In genomic region chr19:14114439-14114838, GRCh38 we compare ENCODE assay signal across 14 cellular contexts. TPM values are rescaled to one million over a fixed set of nuclear protein-coding genes. Genes with fewer than 3 reads are reported as not detected.
DNase-seq lines count a peak whose midpoint lies in the region; TF ChIP-seq lines count a peak whose summit lies in the region.
"Had no signal": no experiment of that assay in that cellular context is flagged by ENCODE, and none has a peak within 500 bp of the region (broad histone marks: within the 10 kb centered on the region; RNA-seq: fewer than 3 reads in every experiment).

No MANE protein-coding gene starts in this region.

- no peak for DNase-seq in T-helper 2 cell treated with Interferon-gamma antibody and Interleukin-4, amounts not matched to agents 5 μg/mL and 100 μg/mL, for 36 hours (ENCODE audit: low spot score)
- DNase-seq in T-helper 2 cell (no peak), ovary (no peak), transverse colon (no peak), activated T-cell treated with anti-CD3 and anti-CD28 coated beads for 4 hours (no peak), NCI-H446 (lab: John Stamatoyannopoulos, UW) (no peak)
- DNase-seq in effector CD8-positive, alpha-beta T cell (lab: John Stamatoyannopoulos, UW) = no peak
- DNase-seq: brain microvascular endothelial cell had no signal

- TF ChIP-seq CTCF in ovary (IDR thresholded peaks at IDR 0.05) (no peak), transverse colon (IDR thresholded peaks at IDR 0.05) (no peak)

- H3K36me3 Mint-ChIP-seq in T-helper 2 cell treated with Interferon-gamma antibody and Interleukin-4, amounts not matched to agents 5 μg/mL and 100 μg/mL, for 36 hours (ENCODE audit: low read depth) = peaks cover 6% of the 10 kb centered on the region
- peaks cover 38% of the 10 kb centered on the region for H3K36me3 Mint-ChIP-seq in dendritic cell treated with granulocyte-macrophage colony-stimulating factor and Interleukin-4, amounts not matched to agents 40 ng/mL and 50 ng/mL, for 4 days (ENCODE audit: low read depth)
- H3K36me3 Mint-ChIP-seq: activated naive CD4-positive, alpha-beta T cell treated with anti-CD3 and anti-CD28 coated beads, Interleukin-2, amount 10 ng/mL, durations not matched to agents 7 days and 5 days had no signal

- H3K4me3 ChIP-seq in ovary (no peak overlapping the region), transverse colon (no peak overlapping the region)
- H3K4me3 ChIP-seq: SJCRH30 had no signal

- no peak overlapping the region for H3K4me3 Mint-ChIP-seq in T-helper 2 cell treated with Interferon-gamma antibody and Interleukin-4, amounts not matched to agents 5 μg/mL and 100 μg/mL, for 36 hours
- no peak overlapping the region for H3K4me3 Mint-ChIP-seq in dendritic cell treated with granulocyte-macrophage colony-stimulating factor and Interleukin-4, amounts not matched to agents 40 ng/mL and 50 ng/mL, for 4 days
- H3K4me3 Mint-ChIP-seq: activated naive CD4-positive, alpha-beta T cell treated with anti-CD3 and anti-CD28 coated beads, Interleukin-2, amount 10 ng/mL, durations not matched to agents 7 days and 5 days had no signal

- no peak for TF ChIP-seq POLR2A in ovary (IDR thresholded peaks at IDR 0.05)
- no peak for TF ChIP-seq POLR2A in transverse colon (IDR thresholded peaks at IDR 0.05)

- WGBS in ovary, 3 donors = 82 to 84% (median 83%) methylated on average over 7 of the region's 7 CpGs
- 88% methylated on average over 7 of the region's 7 CpGs; no CpG with 5 or more reads in 1 of the 2 donors for WGBS in transverse colon (ENCODE audit: low coverage in 1 of 2), 2 donors

- H3K9me3 Mint-ChIP-seq in T-helper 2 cell treated with Interferon-gamma antibody and Interleukin-4, amounts not matched to agents 5 μg/mL and 100 μg/mL, for 36 hours = no peaks in the 10 kb centered on the region
- H3K9me3 Mint-ChIP-seq in dendritic cell treated with granulocyte-macrophage colony-stimulating factor and Interleukin-4, amounts not matched to agents 40 ng/mL and 50 ng/mL, for 4 days = no peaks in the 10 kb centered on the region
- H3K9me3 Mint-ChIP-seq: activated naive CD4-positive, alpha-beta T cell treated with anti-CD3 and anti-CD28 coated beads, Interleukin-2, amount 10 ng/mL, durations not matched to agents 7 days and 5 days had no signal

- in situ Hi-C loops in transverse colon (cut with MboI; ENCODE audit: low pct_ligation_motif_present in 1 of 4, low pct_unique_long_range_greater_than_20kb in 1 of 4, low sequenced_read_pairs in 3 of 4) = no loop called here

- H3K36me3 ChIP-seq in ovary (no peaks in the 10 kb centered on the region), transverse colon (no peaks in the 10 kb centered on the region)
- H3K36me3 ChIP-seq: brain microvascular endothelial cell, SJCRH30 had no signal

- intact Hi-C loops in dendritic cell treated with granulocyte-macrophage colony-stimulating factor and Interleukin-4, amounts not matched to agents 40 ng/mL and 50 ng/mL, for 4 days (cut with micrococcal nuclease) = no loop called here
- intact Hi-C loops in ovary (cut with DNase I) (no loop called here), transverse colon (cut with DNase I; ENCODE audit: low total_unique reads) (no loop called here)

- H3K4me1 ChIP-seq in ovary (ENCODE audit: insufficient read depth) (peaks cover 36% of the 10 kb centered on the region), transverse colon (peaks cover 28 to 69% (median 50%) of the 10 kb centered on the region in 4 donors)

- peak overlapping the region; percentile 85 to 96 for H3K27ac ChIP-seq in ovary
- peak overlapping the region; percentile 30 to 100 (median 78) for H3K27ac ChIP-seq in transverse colon
- H3K27ac ChIP-seq: brain microvascular endothelial cell, SJCRH30 had no signal

- H3K4me1 Mint-ChIP-seq in T-helper 2 cell treated with Interferon-gamma antibody and Interleukin-4, amounts not matched to agents 5 μg/mL and 100 μg/mL, for 36 hours (ENCODE audit: low read depth) = peaks cover 36% of the 10 kb centered on the region
- H3K4me1 Mint-ChIP-seq in dendritic cell treated with granulocyte-macrophage colony-stimulating factor and Interleukin-4, amounts not matched to agents 40 ng/mL and 50 ng/mL, for 4 days (ENCODE audit: low read depth) = peaks cover 77% of the 10 kb centered on the region

- H3K9me3 ChIP-seq in ovary (no peaks in the 10 kb centered on the region), transverse colon (no peaks in the 10 kb centered on the region)
- H3K9me3 ChIP-seq: SJCRH30 had no signal

- no peaks in the 10 kb centered on the region for H3K27me3 Mint-ChIP-seq in T-helper 2 cell treated with Interferon-gamma antibody and Interleukin-4, amounts not matched to agents 5 μg/mL and 100 μg/mL, for 36 hours (ENCODE audit: low read depth)
- no peaks in the 10 kb centered on the region for H3K27me3 Mint-ChIP-seq in dendritic cell treated with granulocyte-macrophage colony-stimulating factor and Interleukin-4, amounts not matched to agents 40 ng/mL and 50 ng/mL, for 4 days
- H3K27me3 Mint-ChIP-seq: activated naive CD4-positive, alpha-beta T cell treated with anti-CD3 and anti-CD28 coated beads, Interleukin-2, amount 10 ng/mL, durations not matched to agents 7 days and 5 days; progenitor cell of endocrine pancreas had no signal

- no peak for TF ChIP-seq EP300 in ovary (IDR thresholded peaks at IDR 0.05)
- TF ChIP-seq EP300 in transverse colon (IDR thresholded peaks at IDR 0.05; ENCODE audit: low read depth) = no peak

- H3K27ac Mint-ChIP-seq in T-helper 2 cell treated with Interferon-gamma antibody and Interleukin-4, amounts not matched to agents 5 μg/mL and 100 μg/mL, for 36 hours = peak overlapping the region; percentile 26
- H3K27ac Mint-ChIP-seq in dendritic cell treated with granulocyte-macrophage colony-stimulating factor and Interleukin-4, amounts not matched to agents 40 ng/mL and 50 ng/mL, for 4 days = peak overlapping the region; percentile 93
- H3K27ac Mint-ChIP-seq: progenitor cell of endocrine pancreas had no signal

- H3K27me3 ChIP-seq in ovary = no peaks in the 10 kb centered on the region
- H3K27me3 ChIP-seq in transverse colon = no peaks in the 10 kb centered on the region
- H3K27me3 ChIP-seq: brain microvascular endothelial cell, SJCRH30 had no signal

RNA-seq across cellular contexts. Expression of gene PRKACA, which starts 3.1 kb away (rescaled TPM):
- total RNA-seq in ovary (100 to 1,000 TPM in 5 of 7 donors, 10 to 100 TPM in 2; 33.3 to 280 (median 201) TPM), transverse colon (10 to 100 TPM; 16.7 to 74.8 (median 39.5) TPM)
- polyA plus RNA-seq in ovary = 100 to 1,000 TPM; 104 to 207 TPM

RNA-seq across cellular contexts. Expression of gene ASF1B, which starts 21.9 kb away (rescaled TPM):
- total RNA-seq in ovary (1 to 10 TPM in 4 of 7 donors, under 1 TPM in 3; 0.12 to 4.9 (median 1.0) TPM), transverse colon (1 to 10 TPM in 3 of 4 donors, not detected in 1; 1.9 to 4.5 (median 4.4) TPM)
- 1 to 10 TPM in 1 of 2 donors, under 1 TPM in 1; 0.99 to 1.6 TPM for polyA plus RNA-seq in ovary

RNA-seq across cellular contexts. Expression of gene SAMD1, which starts 23.9 kb away (rescaled TPM):
- 10 to 100 TPM; 13.6 to 68.3 (median 41.0) TPM for total RNA-seq in ovary
- 10 to 100 TPM; 10.5 to 23.6 TPM for polyA plus RNA-seq in ovary
- 10 to 100 TPM in 3 of 4 donors, 1 to 10 TPM in 1; 7.6 to 37.5 (median 36.8) TPM for total RNA-seq in transverse colon

RNA-seq across cellular contexts. Expression of gene C19orf67, which starts 28.9 kb away (rescaled TPM):
- total RNA-seq in ovary = not detected
- under 1 TPM in 1 of 2 donors, not detected in 1; 0.08 TPM for polyA plus RNA-seq in ovary
- total RNA-seq in transverse colon = 1 to 10 TPM in 1 of 4 donors, under 1 TPM in 1, not detected in 2; 0.64 to 1.1 TPM
- total RNA-seq: HT-29, SJCRH30, subcutaneous adipose tissue had no signal

RNA-seq across cellular contexts. Expression of gene MISP3, which starts 41.9 kb away (rescaled TPM):
- 10 to 100 TPM in 1 of 7 donors, 1 to 10 TPM in 1, under 1 TPM in 5; 0.28 to 13.9 (median 0.53) TPM for total RNA-seq in ovary
- 1 to 10 TPM in 1 of 2 donors, under 1 TPM in 1; 0.80 to 1.3 TPM for polyA plus RNA-seq in ovary
- 100 to 1,000 TPM in 1 of 4 donors, 10 to 100 TPM in 3; 23.8 to 115 (median 35.8) TPM for total RNA-seq in transverse colon
